In genomic region chr2:213151437-213152064, GRCh38 we compare ENCODE assay signal across 1 cellular context.
TF ChIP-seq lines count a peak whose summit lies in the region.

IKZF2 (minus strand) TSS chr2:213151612; CDS start chr2:213148629, 2,983 bp downstream.

TF ChIP-seq in K562, 482 proteins besides CTCF, POLR2A, EP300 and RAD21 (continued from another document):
- TF ChIP-seq GMEB1 (CRISPR knock-in tag; IDR thresholded peaks at IDR 0.05) (peak; percentile 69; the same call in 1 of the 2 replicates), ZNF639 (CRISPR knock-in tag; conservative IDR thresholded peaks at IDR 0.05 in 1 of 2, IDR thresholded peaks at IDR 0.05 in 1 of 2) (peak in 1 of 2 experiments; percentile 69; a peak in 1 of 4 replicates), MAZ (CRISPR knock-in tag; conservative IDR thresholded peaks at IDR 0.05 in 1 of 2, IDR thresholded peaks at IDR 0.05 in 1 of 2) (no peak; a peak in 1 of 4 replicates), ZNF143 (CRISPR knock-in tag; IDR thresholded peaks at IDR 0.05) (no peak), RB1 (IDR thresholded peaks at IDR 0.05; ENCODE audit: low read depth) (0 out of 2 replicates have a peak, but pooled peaks have one; percentile 11), MEF2A (IDR thresholded peaks at IDR 0.05; ENCODE audit: control insufficient read depth, low read depth, low read length) (no peak), RBFOX2 (IDR thresholded peaks at IDR 0.05; ENCODE audit: low read depth, low read length) (no peak; the same call in 1 of the 2 replicates)
